Comparison of ENCODE assay signal across 15 cellular contexts in the genomic region with DNA sequence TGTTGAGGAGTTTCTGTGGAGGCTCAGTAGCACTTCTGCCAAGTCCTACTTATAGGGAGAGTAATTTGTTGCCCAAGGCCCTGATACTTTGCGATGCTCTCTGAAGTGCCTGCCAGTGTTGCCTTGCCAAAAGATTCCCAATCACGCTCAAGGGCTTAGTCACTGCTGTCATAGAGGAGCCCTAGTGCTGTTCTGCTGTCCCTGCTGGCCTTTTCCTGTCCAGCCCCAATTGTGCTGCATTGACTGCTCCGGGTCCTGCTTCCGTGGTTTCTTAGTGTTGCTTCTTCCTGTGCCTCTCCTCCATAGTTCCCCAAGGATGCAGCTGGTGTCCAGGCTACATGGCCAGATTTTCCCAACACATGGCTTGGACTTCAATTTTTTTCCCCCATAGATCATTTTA. TPM values are rescaled to one million over a fixed set of nuclear protein-coding genes. Genes with fewer than 3 reads are reported as not detected.
DNase-seq lines count a peak whose midpoint lies in the region; ATAC-seq and TF ChIP-seq lines count a peak whose summit lies in the region.
"Had no signal": no experiment of that assay in that cellular context is flagged by ENCODE, and none has a peak within 500 bp of the region (broad histone marks: within the 10 kb centered on the region; RNA-seq: fewer than 3 reads in every experiment).

No MANE protein-coding gene starts in this region.

- H4K8ac ChIP-seq in mesendoderm (ENCODE audit: low read depth, low read length), result no peak overlapping the region

- H3K23ac ChIP-seq in mesendoderm (ENCODE audit: low read length), result no peak overlapping the region

- no peak overlapping the region for H2AK5ac ChIP-seq in mesendoderm (ENCODE audit: low read length)

- no peak overlapping the region for H4K5ac ChIP-seq in mesendoderm (ENCODE audit: low read length)

- no peak overlapping the region for H3K4ac ChIP-seq in mesendoderm (ENCODE audit: low read depth, low read length)

- TF ChIP-seq CTCF in fibroblast of villous mesenchyme (IDR thresholded peaks at IDR 0.05; ENCODE audit: insufficient read depth, low read depth, low read length), result no peak
- TF ChIP-seq CTCF in hepatocyte (IDR thresholded peaks at IDR 0.05; ENCODE audit: poor library complexity), result no peak

- H3K4me2 ChIP-seq in mesendoderm (ENCODE audit: low read length) (no peak overlapping the region), hepatocyte (no peak overlapping the region)

- peaks cover 19% of the 10 kb centered on the region for H3K79me1 ChIP-seq in mesendoderm (ENCODE audit: low read length)

- H3K79me2 ChIP-seq in mesendoderm (ENCODE audit: control insufficient read depth, insufficient read depth, low read length) (peaks cover 41% of the 10 kb centered on the region), hepatocyte (peaks cover 34% of the 10 kb centered on the region)

- ATAC-seq in HG03342 (IDR thresholded peaks at IDR 0.05; ENCODE audit: unreplicated experiment), result no peak
- ATAC-seq: body of pancreas had no signal

- no peak overlapping the region for H2BK120ac ChIP-seq in mesendoderm (ENCODE audit: low read depth, low read length)

- no peak overlapping the region for H3K18ac ChIP-seq in mesendoderm (ENCODE audit: low read length)

- no peak overlapping the region for H3K9ac ChIP-seq in mesendoderm (ENCODE audit: low read length)

- H3K4me3 ChIP-seq in SJSA1 (no peak overlapping the region), fibroblast of villous mesenchyme (ENCODE audit: low read depth, low read length) (no peak overlapping the region), mesendoderm (ENCODE audit: low read length) (no peak overlapping the region), hepatocyte (no peak overlapping the region)
- H3K4me3 ChIP-seq: body of pancreas, SK-N-MC, vagina had no signal

- H3K9me3 ChIP-seq in SJSA1 (replicated peaks) (no peaks in the 10 kb centered on the region), hepatocyte (ENCODE audit: low read depth) (no peaks in the 10 kb centered on the region)
- H3K9me3 ChIP-seq: body of pancreas, vagina had no signal

- H3K36me3 ChIP-seq in SJSA1 (peaks cover 7% of the 10 kb centered on the region), mesendoderm (ENCODE audit: control insufficient read depth, insufficient read depth, low read length) (peaks cover 2% of the 10 kb centered on the region), hepatocyte (replicated peaks; ENCODE audit: insufficient read depth, low read depth) (no peaks in the 10 kb centered on the region)
- H3K36me3 ChIP-seq: vagina had no signal

- WGBS in mesendoderm (ENCODE audit: extremely low coverage, insufficient coverage, low lambda C conversion rate), result no CpG with 5 or more reads among the region's 4 CpGs
- WGBS in hepatocyte (ENCODE audit: low lambda C conversion rate, missing lambda C conversion rate), result 62% methylated on average over 4 of the region's 4 CpGs

- H2BK5ac ChIP-seq in mesendoderm (ENCODE audit: low read length), result no peak overlapping the region

- peak overlapping the region; percentile 41; the same call in 1 of the 2 replicates for H3K27ac ChIP-seq in SJSA1
- no peak overlapping the region for H3K27ac ChIP-seq in mesendoderm (ENCODE audit: low read depth, low read length)
- no peak overlapping the region for H3K27ac ChIP-seq in hepatocyte
- H3K27ac ChIP-seq: body of pancreas, SK-N-MC, vagina had no signal

- no peak overlapping the region for H2BK15ac ChIP-seq in mesendoderm (replicated peaks; ENCODE audit: low read depth)

- DNase-seq in EL, result peak; percentile 89
- DNase-seq in SJSA1 (ENCODE audit: low read depth in 1 of 2, low spot score in 2 of 2), result peak; percentile 24 to 51
- peak; percentile 54 for DNase-seq in fibroblast of villous mesenchyme (ENCODE audit: low read depth)
- DNase-seq in mesendoderm, result peak; percentile 73
- no peak for DNase-seq in inferior parietal cortex (ENCODE audit: extremely low spot score)
- DNase-seq in hepatocyte (ENCODE audit: low spot score), result no peak
- no peak for DNase-seq in NCI-H1417 (lab: John Stamatoyannopoulos, UW)
- DNase-seq: body of pancreas, DMS53, hippocampal formation, NCI-H2029 treated with DMSO at 0.1 percent for 48 hours, occipital lobe had no signal

- no peak overlapping the region for H3K56ac ChIP-seq in mesendoderm (ENCODE audit: low read length)

- H2AFZ ChIP-seq in hepatocyte, result no peak overlapping the region

- H3K9me2 ChIP-seq in hepatocyte (replicated peaks; ENCODE audit: insufficient read depth), result no peaks in the 10 kb centered on the region

- H3K4me1 ChIP-seq in SJSA1 (replicated peaks), result peaks cover 58% of the 10 kb centered on the region
- H3K4me1 ChIP-seq in mesendoderm (ENCODE audit: control insufficient read depth, low read depth, low read length), result peaks cover 4% of the 10 kb centered on the region
- H3K4me1 ChIP-seq in hepatocyte (ENCODE audit: insufficient read depth), result peaks cover 17% of the 10 kb centered on the region

- no peaks in the 10 kb centered on the region for H3K27me3 ChIP-seq in SJSA1 (replicated peaks)
- no peaks in the 10 kb centered on the region for H3K27me3 ChIP-seq in mesendoderm (ENCODE audit: insufficient read depth, low read length, poor library complexity)
- H3K27me3 ChIP-seq in hepatocyte, result no peaks in the 10 kb centered on the region
- H3K27me3 ChIP-seq: body of pancreas, vagina had no signal

- H4K20me1 ChIP-seq in hepatocyte (ENCODE audit: insufficient read depth, poor library complexity, severe bottlenecking), result no peaks in the 10 kb centered on the region

RNA-seq across cellular contexts. Expression of a gene that starts 13.9 kb away (rescaled TPM):
- total RNA-seq in SJSA1 (2014; rRNA removed; shearing (Covaris generic)), result 102 TPM in 2 replicates
- 54.1 and 60.9 TPM in 2 replicates for total RNA-seq in fibroblast of villous mesenchyme
- polyA plus RNA-seq in mesendoderm (2013, experiment 1 of 2), result 132 TPM
- polyA plus RNA-seq in mesendoderm (2013, experiment 2 of 2), result 134 TPM
- 23.5 and 36.4 TPM in 2 replicates for total RNA-seq in hepatocyte
- 35.7 and 39.6 TPM in 2 replicates for polyA plus RNA-seq in hepatocyte

Comparison
In these comparisons a context has a peak if more than half of its experiments do, and no peak if none do; other contexts are left out.
1. DNase-seq: peak in EL (single experiment), SJSA1 (2 of 2), fibroblast of villous mesenchyme (single experiment) and mesendoderm (single experiment); none in inferior parietal cortex (single experiment), hepatocyte (single experiment) and NCI-H1417 (0 of 3).